15 cellular contexts compared by ENCODE assay signal in the genomic region with DNA sequence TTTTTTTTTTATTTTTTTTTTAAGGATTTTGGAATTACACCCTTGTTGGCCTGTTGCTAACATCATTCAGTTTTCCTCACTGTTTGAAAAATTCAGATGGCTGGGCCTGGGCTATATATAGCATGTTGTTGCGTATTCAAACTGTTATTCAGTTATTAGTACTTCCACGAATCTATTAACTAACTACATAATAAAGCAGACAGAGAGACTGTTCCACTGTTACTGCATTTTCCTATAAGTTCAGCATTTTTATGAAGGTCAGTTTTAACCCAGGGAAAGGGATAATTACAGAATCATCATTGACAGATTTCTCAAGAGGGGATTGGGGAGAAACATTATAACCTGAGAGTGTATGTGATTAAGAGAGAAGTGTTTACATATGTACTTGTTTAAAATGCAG. TPM values are rescaled to one million over a fixed set of nuclear protein-coding genes. Genes with fewer than 3 reads are reported as not detected.
DNase-seq lines count a peak whose midpoint lies in the region; ATAC-seq and TF ChIP-seq lines count a peak whose summit lies in the region.
"Had no signal": no experiment of that assay in that cellular context is flagged by ENCODE, and none has a peak within 500 bp of the region (broad histone marks: within the 10 kb centered on the region; RNA-seq: fewer than 3 reads in every experiment).

No MANE protein-coding gene starts in this region.

- no peaks in the 10 kb centered on the region for H3K27me3 Mint-ChIP-seq in CD8-positive, alpha-beta T cell (ENCODE audit: low read depth)
- H3K27me3 Mint-ChIP-seq in naive thymus-derived CD8-positive, alpha-beta T cell, result no peaks in the 10 kb centered on the region
- no peaks in the 10 kb centered on the region for H3K27me3 Mint-ChIP-seq in HFFc6 (ENCODE audit: insufficient read depth)

- peak overlapping the region; percentile 49 for H3K4me3 Mint-ChIP-seq in CD8-positive, alpha-beta T cell
- H3K4me3 Mint-ChIP-seq in naive thymus-derived CD8-positive, alpha-beta T cell, result peak overlapping the region in 9 of 10 donors; percentile 65 to 99 (median 98)
- no peak overlapping the region for H3K4me3 Mint-ChIP-seq in HFFc6

- no peak for TF ChIP-seq CTCF in CD8-positive, alpha-beta T cell (IDR thresholded peaks at IDR 0.05)
- TF ChIP-seq CTCF in HEK293 (tag by site-specific recombination; IDR thresholded peaks at IDR 0.05) (no peak), HFFc6 (IDR thresholded peaks at IDR 0.05) (no peak)

- intact Hi-C loops in CD8-positive, alpha-beta T cell (cut with DNase I, micrococcal nuclease), result loop anchor here in 1 of 2 experiments (2.0 kb wide), 1 partner anchor 22 kb away; no protein-coding TSS in a partner anchor

- H3K9me3 Mint-ChIP-seq in CD8-positive, alpha-beta T cell, result no peaks in the 10 kb centered on the region
- H3K9me3 Mint-ChIP-seq in naive thymus-derived CD8-positive, alpha-beta T cell, result no peaks in the 10 kb centered on the region
- no peaks in the 10 kb centered on the region for H3K9me3 Mint-ChIP-seq in HFFc6

- CTCF ChIA-PET in CD8-positive, alpha-beta T cell (lab: Charles Lee), result interaction anchor here (1.6 to 4.8 kb wide), 2 partner anchors 22 to 37 kb away, joined by 4 to 28 read pairs; no protein-coding TSS in a partner anchor
- CTCF ChIA-PET in HEK293 (lab: Yijun Ruan, JAX), result interaction anchor here (0.5 to 0.7 kb wide), 3 partner anchors 63 to 209 kb away, joined by 3 read pairs; no protein-coding TSS in a partner anchor

- POLR2A ChIA-PET in CD8-positive, alpha-beta T cell (lab: Charles Lee), result no interaction called here
- POLR2A ChIA-PET in HEK293 (lab: Yijun Ruan, JAX), result no interaction called here
- POLR2A ChIA-PET in naive thymus-derived CD8-positive, alpha-beta T cell (lab: Charles Lee), result interaction anchor here (0.9 to 6.6 kb wide), 3 partner anchors 10 to 46 kb away, joined by 4 to 121 read pairs (median 11); no protein-coding TSS in a partner anchor

- no peaks in the 10 kb centered on the region for H3K9me3 ChIP-seq in CD8-positive, alpha-beta T cell (ENCODE audit: low read length)
- H3K9me3 ChIP-seq in HEK293 (ENCODE audit: control insufficient read depth, insufficient read depth, low read depth, low read length) (no peaks in the 10 kb centered on the region), adipocyte (ENCODE audit: control insufficient read depth, low read length) (peaks cover 5% of the 10 kb centered on the region)
- H3K9me3 ChIP-seq: lower lobe of right lung had no signal

- H3K4me1 Mint-ChIP-seq in CD8-positive, alpha-beta T cell (ENCODE audit: low read depth), result peaks cover 50% of the 10 kb centered on the region
- H3K4me1 Mint-ChIP-seq in naive thymus-derived CD8-positive, alpha-beta T cell, result peaks cover 23 to 57% (median 46%) of the 10 kb centered on the region in 4 donors
- peaks cover 25% of the 10 kb centered on the region for H3K4me1 Mint-ChIP-seq in HFFc6 (ENCODE audit: low read depth)

- no peak overlapping the region for H3K27ac ChIP-seq in CD8-positive, alpha-beta T cell (ENCODE audit: low read depth, low read length)
- H3K27ac ChIP-seq in HEK293 (ENCODE audit: extremely low read depth, low read depth, low read length), result no peak overlapping the region
- H3K27ac ChIP-seq: lower lobe of right lung had no signal

- no peak for DNase-seq in CD8-positive, alpha-beta T cell
- DNase-seq in adipocyte (ENCODE audit: low read depth) (no peak), anterior cingulate cortex (lab: John Stamatoyannopoulos, UW) (no peak), HFFc6 (no peak)
- DNase-seq in naive thymus-derived CD8-positive, alpha-beta T cell, result no peak
- DNase-seq: aorta, COR-L47, cortex of kidney, HCEC 1CT, lower lobe of right lung, NCI-H1930, NCI-H748 treated with DMSO at 0.1 percent for 48 hours had no signal

- ATAC-seq in CD8-positive, alpha-beta T cell, result no peak
- no peak for ATAC-seq in naive thymus-derived CD8-positive, alpha-beta T cell
- ATAC-seq in GM18498 (IDR thresholded peaks at IDR 0.05; ENCODE audit: unreplicated experiment), result no peak
- ATAC-seq in GM19023 (IDR thresholded peaks at IDR 0.05; ENCODE audit: unreplicated experiment), result no peak
- ATAC-seq: lower lobe of right lung had no signal

- H3K4me3 ChIP-seq in CD8-positive, alpha-beta T cell (ENCODE audit: low read depth, low read length), result no peak overlapping the region
- H3K4me3 ChIP-seq in HEK293 (ENCODE audit: low read depth, low read length) (no peak overlapping the region), adipocyte (ENCODE audit: low read length) (peak overlapping the region; percentile 92)
- H3K4me3 ChIP-seq: lower lobe of right lung had no signal

- H3K27me3 ChIP-seq in CD8-positive, alpha-beta T cell (ENCODE audit: insufficient read depth, low read length), result no peaks in the 10 kb centered on the region
- H3K27me3 ChIP-seq in adipocyte (replicated peaks; ENCODE audit: control insufficient read depth, insufficient read depth, low read length), result peaks cover 3% of the 10 kb centered on the region

- H3K36me3 ChIP-seq in CD8-positive, alpha-beta T cell (ENCODE audit: insufficient read depth, low read length), result peaks cover 3% of the 10 kb centered on the region
- H3K36me3 ChIP-seq in HEK293 (ENCODE audit: control insufficient read depth in 2 of 2, insufficient read depth in 1 of 2, low read length in 2 of 2) (no peaks in the 10 kb centered on the region; a peak in 1 of 3 replicates), adipocyte (ENCODE audit: control insufficient read depth, insufficient read depth, low read length, severe bottlenecking) (peaks cover 9% of the 10 kb centered on the region)
- H3K36me3 ChIP-seq: lower lobe of right lung had no signal

- H3K36me3 Mint-ChIP-seq in CD8-positive, alpha-beta T cell, result peaks cover 20% of the 10 kb centered on the region
- peaks cover 0 to 11% (median 0%) of the 10 kb centered on the region in 3 donors for H3K36me3 Mint-ChIP-seq in naive thymus-derived CD8-positive, alpha-beta T cell
- no peaks in the 10 kb centered on the region for H3K36me3 Mint-ChIP-seq in HFFc6 (ENCODE audit: low read depth)

- peak overlapping the region; percentile 90 for H3K27ac Mint-ChIP-seq in CD8-positive, alpha-beta T cell
- peak overlapping the region; percentile 28 to 99 (median 90) for H3K27ac Mint-ChIP-seq in naive thymus-derived CD8-positive, alpha-beta T cell
- H3K27ac Mint-ChIP-seq in HFFc6, result no peak overlapping the region

- peak overlapping the region; percentile 93 for H3K9ac ChIP-seq in adipocyte (ENCODE audit: low read length)

- H3K4me1 ChIP-seq in CD8-positive, alpha-beta T cell (ENCODE audit: insufficient read depth, low read length), result peaks cover 58% of the 10 kb centered on the region
- no peaks in the 10 kb centered on the region for H3K4me1 ChIP-seq in HEK293 (ENCODE audit: control insufficient read depth, insufficient read depth, low read length)
- peaks cover 11% of the 10 kb centered on the region for H3K4me1 ChIP-seq in adipocyte (ENCODE audit: control insufficient read depth, insufficient read depth, low read length)
- H3K4me1 ChIP-seq: lower lobe of right lung had no signal

TF ChIP-seq in HEK293, 187 proteins besides CTCF, POLR2A, EP300 and RAD21:
- TF ChIP-seq ZBTB20 (tag by site-specific recombination; IDR thresholded peaks at IDR 0.05) (peak; percentile 69), ZNF138 (tag by site-specific recombination; IDR thresholded peaks at IDR 0.05; ENCODE audit: borderline replicate concordance) (no peak)

RNA-seq across cellular contexts. Expression of gene DOCK11, which starts 3.1 kb away (rescaled TPM):
- 10 to 100 TPM; 52.8 to 57.9 TPM for total RNA-seq in CD8-positive, alpha-beta T cell
- 100 to 1,000 TPM; 110 to 116 TPM for total RNA-seq in naive thymus-derived CD8-positive, alpha-beta T cell
- 10 to 100 TPM; 20.9 to 26.6 (median 24.1) TPM for polyA plus RNA-seq in naive thymus-derived CD8-positive, alpha-beta T cell
- 10 to 100 TPM; 16.2 to 18.2 (median 17.7) TPM for total RNA-seq in HFFc6 (2021; fragmentation: NEBNext Ultra II Directional; extraction: Animal tissue kit (Norgen Biotek cat#: 25700))
